In the genomic region with DNA sequence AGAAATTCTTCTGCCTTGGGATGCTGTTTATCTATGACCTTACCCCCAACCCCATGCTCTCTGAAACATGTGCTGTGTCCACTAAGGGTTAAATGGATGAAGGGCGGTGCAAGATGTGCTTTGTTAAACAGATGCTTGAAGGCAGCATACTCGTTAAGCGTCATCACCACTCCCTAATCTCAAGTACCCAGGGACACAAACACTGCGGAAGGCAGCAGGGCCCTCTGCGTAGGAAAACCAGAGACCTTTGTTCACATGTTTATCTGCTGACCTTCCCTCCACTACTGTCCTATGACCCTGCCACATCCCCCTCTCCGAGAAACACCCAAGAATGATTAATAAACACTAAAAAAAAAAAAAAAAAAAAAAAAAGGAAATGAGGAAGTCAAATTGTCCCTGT, we compare ENCODE assay signal across 1 cellular context.
A peak's percentile ranks its signal among the peaks of the same experiment; 100 is the strongest.
TF ChIP-seq lines count a peak whose summit lies in the region.

No MANE protein-coding gene starts in this region.

TF ChIP-seq in K562, 482 proteins besides CTCF, POLR2A, EP300 and RAD21 (continued from another document):
- TF ChIP-seq, protein P1, sequence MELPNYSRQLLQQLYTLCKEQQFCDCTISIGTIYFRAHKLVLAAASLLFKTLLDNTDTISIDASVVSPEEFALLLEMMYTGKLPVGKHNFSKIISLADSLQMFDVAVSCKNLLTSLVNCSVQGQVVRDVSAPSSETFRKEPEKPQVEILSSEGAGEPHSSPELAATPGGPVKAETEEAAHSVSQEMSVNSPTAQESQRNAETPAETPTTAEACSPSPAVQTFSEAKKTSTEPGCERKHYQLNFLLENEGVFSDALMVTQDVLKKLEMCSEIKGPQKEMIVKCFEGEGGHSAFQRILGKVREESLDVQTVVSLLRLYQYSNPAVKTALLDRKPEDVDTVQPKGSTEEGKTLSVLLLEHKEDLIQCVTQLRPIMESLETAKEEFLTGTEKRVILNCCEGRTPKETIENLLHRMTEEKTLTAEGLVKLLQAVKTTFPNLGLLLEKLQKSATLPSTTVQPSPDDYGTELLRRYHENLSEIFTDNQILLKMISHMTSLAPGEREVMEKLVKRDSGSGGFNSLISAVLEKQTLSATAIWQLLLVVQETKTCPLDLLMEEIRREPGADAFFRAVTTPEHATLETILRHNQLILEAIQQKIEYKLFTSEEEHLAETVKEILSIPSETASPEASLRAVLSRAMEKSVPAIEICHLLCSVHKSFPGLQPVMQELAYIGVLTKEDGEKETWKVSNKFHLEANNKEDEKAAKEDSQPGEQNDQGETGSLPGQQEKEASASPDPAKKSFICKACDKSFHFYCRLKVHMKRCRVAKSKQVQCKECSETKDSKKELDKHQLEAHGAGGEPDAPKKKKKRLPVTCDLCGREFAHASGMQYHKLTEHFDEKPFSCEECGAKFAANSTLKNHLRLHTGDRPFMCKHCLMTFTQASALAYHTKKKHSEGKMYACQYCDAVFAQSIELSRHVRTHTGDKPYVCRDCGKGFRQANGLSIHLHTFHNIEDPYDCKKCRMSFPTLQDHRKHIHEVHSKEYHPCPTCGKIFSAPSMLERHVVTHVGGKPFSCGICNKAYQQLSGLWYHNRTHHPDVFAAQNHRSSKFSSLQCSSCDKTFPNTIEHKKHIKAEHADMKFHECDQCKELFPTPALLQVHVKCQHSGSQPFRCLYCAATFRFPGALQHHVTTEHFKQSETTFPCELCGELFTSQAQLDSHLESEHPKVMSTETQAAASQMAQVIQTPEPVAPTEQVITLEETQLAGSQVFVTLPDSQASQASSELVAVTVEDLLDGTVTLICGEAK (IDR thresholded peaks at IDR 0.05): peak; percentile 93
- TF ChIP-seq, protein P1 (CRISPR knock-in tag; IDR thresholded peaks at IDR 0.05): peak; percentile 92
- TF ChIP-seq HDAC2 (IDR thresholded peaks at IDR 0.05) (peak; percentile 43; the same call in 1 of the 2 replicates), ESRRA (IDR thresholded peaks at IDR 0.05; ENCODE audit: borderline replicate concordance, low read depth) (0 out of 2 replicates have a peak, but pooled peaks have one; percentile 13), CC2D1A (IDR thresholded peaks at IDR 0.05) (peak; percentile 38; the same call in 1 of the 2 replicates), CXXC5 (CRISPR knock-in tag; IDR thresholded peaks at IDR 0.05) (peak; percentile 60; the same call in 1 of the 2 replicates), CBFA2T2 (conservative IDR thresholded peaks at IDR 0.05) (peak; percentile 87), ZNF589 (CRISPR knock-in tag; IDR thresholded peaks at IDR 0.05; ENCODE audit: low read depth) (peak; percentile 61; the same call in 1 of the 2 replicates), EP400 (IDR thresholded peaks at IDR 0.05) (peak; percentile 43; the same call in 1 of the 2 replicates), ATF7 (IDR thresholded peaks at IDR 0.05) (0 out of 2 replicates have a peak, but pooled peaks have one; percentile 24), CBFA2T3 (IDR thresholded peaks at IDR 0.05) (peak; percentile 92), FOXP1 (CRISPR knock-in tag; IDR thresholded peaks at IDR 0.05) (0 out of 2 replicates have a peak, but pooled peaks have one; percentile 47), NRF1 (conservative IDR thresholded peaks at IDR 0.05 in 1 of 2, IDR thresholded peaks at IDR 0.05 in 1 of 2) (0 out of 4 replicates have a peak, but pooled peaks of 1 of the 2 experiments have one; percentile 9), SMAD4 (CRISPR knock-in tag; conservative IDR thresholded peaks at IDR 0.05) (peak; percentile 35; the same call in 1 of the 2 replicates), KDM1A (IDR thresholded peaks at IDR 0.05) (peak; percentile 62 to 72; a peak in 3 of 4 replicates), MEIS2 (IDR thresholded peaks at IDR 0.05; ENCODE audit: partially characterized antibody) (peak; percentile 12), TRIM24 (IDR thresholded peaks at IDR 0.05) (peak; percentile 76 to 81), POLR2AphosphoS5 (IDR thresholded peaks at IDR 0.05; ENCODE audit: control insufficient read depth, insufficient read depth, low read depth, low read length) (peak; percentile 35; the same call in 1 of the 2 replicates), KLF16 (IDR thresholded peaks at IDR 0.05) (peak; percentile 56; the same call in 1 of the 2 replicates), HDAC3 (IDR thresholded peaks at IDR 0.05; ENCODE audit: borderline replicate concordance, partially characterized antibody) (peak; percentile 29), ZNF384 (IDR thresholded peaks at IDR 0.05; ENCODE audit: low read depth, low read length) (peak; percentile 78), NR2C2 (CRISPR knock-in tag; IDR thresholded peaks at IDR 0.05) (peak; percentile 53; the same call in 1 of the 2 replicates), NR2C2 (tag; IDR thresholded peaks at IDR 0.05) (0 out of 2 replicates have a peak, but pooled peaks have one; percentile 31), CREM (IDR thresholded peaks at IDR 0.05; ENCODE audit: low read depth) (peak; percentile 81), RCOR1 (IDR thresholded peaks at IDR 0.05; ENCODE audit: borderline replicate concordance in 1 of 2, low read depth in 2 of 2, low read length in 2 of 2) (peak in 1 of 2 experiments; percentile 20; a peak in 1 of 4 replicates), NCOR1 (IDR thresholded peaks at IDR 0.05) (peak; percentile 73)
- TF ChIP-seq, protein P2, sequence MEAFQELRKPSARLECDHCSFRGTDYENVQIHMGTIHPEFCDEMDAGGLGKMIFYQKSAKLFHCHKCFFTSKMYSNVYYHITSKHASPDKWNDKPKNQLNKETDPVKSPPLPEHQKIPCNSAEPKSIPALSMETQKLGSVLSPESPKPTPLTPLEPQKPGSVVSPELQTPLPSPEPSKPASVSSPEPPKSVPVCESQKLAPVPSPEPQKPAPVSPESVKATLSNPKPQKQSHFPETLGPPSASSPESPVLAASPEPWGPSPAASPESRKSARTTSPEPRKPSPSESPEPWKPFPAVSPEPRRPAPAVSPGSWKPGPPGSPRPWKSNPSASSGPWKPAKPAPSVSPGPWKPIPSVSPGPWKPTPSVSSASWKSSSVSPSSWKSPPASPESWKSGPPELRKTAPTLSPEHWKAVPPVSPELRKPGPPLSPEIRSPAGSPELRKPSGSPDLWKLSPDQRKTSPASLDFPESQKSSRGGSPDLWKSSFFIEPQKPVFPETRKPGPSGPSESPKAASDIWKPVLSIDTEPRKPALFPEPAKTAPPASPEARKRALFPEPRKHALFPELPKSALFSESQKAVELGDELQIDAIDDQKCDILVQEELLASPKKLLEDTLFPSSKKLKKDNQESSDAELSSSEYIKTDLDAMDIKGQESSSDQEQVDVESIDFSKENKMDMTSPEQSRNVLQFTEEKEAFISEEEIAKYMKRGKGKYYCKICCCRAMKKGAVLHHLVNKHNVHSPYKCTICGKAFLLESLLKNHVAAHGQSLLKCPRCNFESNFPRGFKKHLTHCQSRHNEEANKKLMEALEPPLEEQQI (IDR thresholded peaks at IDR 0.05): 0 out of 2 replicates have a peak, but pooled peaks have one; percentile 18
- TF ChIP-seq, protein P3, sequence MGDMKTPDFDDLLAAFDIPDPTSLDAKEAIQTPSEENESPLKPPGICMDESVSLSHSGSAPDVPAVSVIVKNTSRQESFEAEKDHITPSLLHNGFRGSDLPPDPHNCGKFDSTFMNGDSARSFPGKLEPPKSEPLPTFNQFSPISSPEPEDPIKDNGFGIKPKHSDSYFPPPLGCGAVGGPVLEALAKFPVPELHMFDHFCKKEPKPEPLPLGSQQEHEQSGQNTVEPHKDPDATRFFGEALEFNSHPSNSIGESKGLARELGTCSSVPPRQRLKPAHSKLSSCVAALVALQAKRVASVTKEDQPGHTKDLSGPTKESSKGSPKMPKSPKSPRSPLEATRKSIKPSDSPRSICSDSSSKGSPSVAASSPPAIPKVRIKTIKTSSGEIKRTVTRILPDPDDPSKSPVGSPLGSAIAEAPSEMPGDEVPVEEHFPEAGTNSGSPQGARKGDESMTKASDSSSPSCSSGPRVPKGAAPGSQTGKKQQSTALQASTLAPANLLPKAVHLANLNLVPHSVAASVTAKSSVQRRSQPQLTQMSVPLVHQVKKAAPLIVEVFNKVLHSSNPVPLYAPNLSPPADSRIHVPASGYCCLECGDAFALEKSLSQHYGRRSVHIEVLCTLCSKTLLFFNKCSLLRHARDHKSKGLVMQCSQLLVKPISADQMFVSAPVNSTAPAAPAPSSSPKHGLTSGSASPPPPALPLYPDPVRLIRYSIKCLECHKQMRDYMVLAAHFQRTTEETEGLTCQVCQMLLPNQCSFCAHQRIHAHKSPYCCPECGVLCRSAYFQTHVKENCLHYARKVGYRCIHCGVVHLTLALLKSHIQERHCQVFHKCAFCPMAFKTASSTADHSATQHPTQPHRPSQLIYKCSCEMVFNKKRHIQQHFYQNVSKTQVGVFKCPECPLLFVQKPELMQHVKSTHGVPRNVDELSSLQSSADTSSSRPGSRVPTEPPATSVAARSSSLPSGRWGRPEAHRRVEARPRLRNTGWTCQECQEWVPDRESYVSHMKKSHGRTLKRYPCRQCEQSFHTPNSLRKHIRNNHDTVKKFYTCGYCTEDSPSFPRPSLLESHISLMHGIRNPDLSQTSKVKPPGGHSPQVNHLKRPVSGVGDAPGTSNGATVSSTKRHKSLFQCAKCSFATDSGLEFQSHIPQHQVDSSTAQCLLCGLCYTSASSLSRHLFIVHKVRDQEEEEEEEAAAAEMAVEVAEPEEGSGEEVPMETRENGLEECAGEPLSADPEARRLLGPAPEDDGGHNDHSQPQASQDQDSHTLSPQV (IDR thresholded peaks at IDR 0.05): peak; percentile 78
